In the genomic region with DNA sequence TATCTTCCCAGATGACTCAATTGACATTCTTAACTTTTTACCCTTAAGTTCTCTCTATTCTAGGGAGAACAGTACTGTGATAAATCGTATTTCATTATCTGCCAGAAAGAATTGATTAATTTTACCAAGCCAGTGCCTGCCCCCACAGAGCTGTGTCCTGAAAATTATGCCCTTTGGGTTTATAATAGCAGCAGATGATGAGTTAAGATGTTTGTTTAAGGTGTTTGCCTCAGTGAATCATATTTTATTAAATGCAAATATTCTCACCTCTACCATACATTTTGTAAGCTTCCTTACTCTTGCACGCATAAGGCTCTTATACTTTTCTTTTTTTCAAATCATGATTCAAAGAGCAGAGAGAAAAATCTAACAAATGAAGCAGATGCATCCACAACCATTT, we compare ENCODE assay signal across 23 cellular contexts.
"Had no signal": no experiment of that assay in that cellular context is flagged by ENCODE, and none has a peak within 500 bp of the region (broad histone marks: within the 10 kb centered on the region; RNA-seq: fewer than 3 reads in every experiment).

No MANE protein-coding gene starts in this region.

- FAIRE-seq: endometrium, frontal cortex, keratinocyte, pancreas, small intestine, urothelium cell line had no signal

- H3K36me3 ChIP-seq: lower lobe of right lung, neutrophil, pancreas, right lobe of liver, thoracic aorta, tibial nerve, upper lobe of left lung had no signal

- H3K27me3 ChIP-seq: neutrophil, pancreas, right lobe of liver, tibial nerve, upper lobe of left lung had no signal

- DNase-seq: cortex of kidney; effector memory CD8-positive, alpha-beta T cell; hypothalamus; immature natural killer cell; left ventricle myocardium superior; lower lobe of right lung; mesenchymal stem cell; mucosa of descending colon; naive B cell; pancreas; right lobe of liver; small intestine; stimulated activated CD4-positive, alpha-beta T cell treated with anti-CD3 and anti-CD28 coated beads, Interleukin-15, amount 100 ng/mL, for 24 hours; stimulated activated CD4-positive, alpha-beta T cell treated with anti-CD3 and anti-CD28 coated beads, Interleukin-2, amount 100 ng/mL, for 48 hours; stimulated activated naive B cell treated with anti-CD40 and anti-IgM and Interleukin-4, amounts not matched to agents 10 μg/mL and 1 μg/mL and 100 μg/mL, for 72 hours; upper lobe of left lung had no signal

- H3K4me3 ChIP-seq: lower lobe of right lung, mucosa of descending colon, pancreas, right lobe of liver, thoracic aorta, tibial nerve, upper lobe of left lung had no signal
